Comparison of ENCODE assay signal across 8 cellular contexts in genomic region chr12:132143328-132144071, GRCh38. TPM values are rescaled to one million over a fixed set of nuclear protein-coding genes. Genes with fewer than 3 reads are reported as not detected.
DNase-seq lines count a peak whose midpoint lies in the region; ATAC-seq and TF ChIP-seq lines count a peak whose summit lies in the region.

No MANE protein-coding gene starts in this region.

- H3K4me1 ChIP-seq in HCT116 (ENCODE audit: control insufficient read depth in 1 of 2, insufficient read depth in 2 of 2, low read length in 2 of 2) (peaks cover 12 to 18% of the 10 kb centered on the region in 2 experiments; a peak in 3 of 4 replicates), OCI-LY3 (ENCODE audit: low read length) (peaks cover 16% of the 10 kb centered on the region), mesodermal cell (ENCODE audit: control insufficient read depth, insufficient read depth, low read length, poor library complexity, severe bottlenecking) (peaks cover 9% of the 10 kb centered on the region), aorta (ENCODE audit: control insufficient read depth in 1 of 2, insufficient read depth in 2 of 2, low read length in 2 of 2) (no peaks in the 10 kb centered on the region)

- peak overlapping the region; percentile 94 to 95 for H3K4me3 ChIP-seq in HCT116 (replicated peaks in 1 of 2; ENCODE audit: low read depth in 1 of 2, low read length in 2 of 2)
- H3K4me3 ChIP-seq in OCI-LY3 (ENCODE audit: low read length): peak overlapping the region; percentile 100
- peak overlapping the region; percentile 58 to 96 for H3K4me3 ChIP-seq in cardiac fibroblast (replicated peaks in 1 of 2; ENCODE audit: low read depth in 2 of 2, low read length in 2 of 2)
- H3K4me3 ChIP-seq in mesodermal cell (ENCODE audit: extremely low read depth, insufficient read depth, low read length, poor library complexity, severe bottlenecking): peak overlapping the region; percentile 93
- peak overlapping the region; percentile 67 to 82 for H3K4me3 ChIP-seq in aorta (ENCODE audit: low read length in 2 of 2)

- no peaks in the 10 kb centered on the region for H3K27me3 ChIP-seq in HCT116 (ENCODE audit: insufficient read depth, low read length)
- no peaks in the 10 kb centered on the region for H3K27me3 ChIP-seq in OCI-LY3 (ENCODE audit: low read depth, low read length)
- no peaks in the 10 kb centered on the region for H3K27me3 ChIP-seq in aorta (ENCODE audit: control insufficient read depth in 1 of 2, insufficient read depth in 2 of 2, low read length in 1 of 2)

- H3K79me2 ChIP-seq in HCT116 (ENCODE audit: insufficient read depth, low read length) (peaks cover 64% of the 10 kb centered on the region), OCI-LY3 (ENCODE audit: low read length) (peaks cover 69% of the 10 kb centered on the region)

- H3K4me2 ChIP-seq in HCT116 (ENCODE audit: low read length) (peak overlapping the region; percentile 84), OCI-LY3 (ENCODE audit: low read length) (peak overlapping the region; percentile 97)

- H2AFZ ChIP-seq in HCT116 (ENCODE audit: low read depth, low read length, poor library complexity, severe bottlenecking) (no peak overlapping the region), OCI-LY3 (ENCODE audit: low read depth, low read length) (no peak overlapping the region)

- peak overlapping the region; percentile 95 for H3K9ac ChIP-seq in HCT116 (ENCODE audit: low read length)
- peak overlapping the region; percentile 77 for H3K9ac ChIP-seq in OCI-LY3 (ENCODE audit: low read length)

- 3 to 4% methylated on average over 74 to 82 of the region's 82 CpGs for WGBS in mesodermal cell (ENCODE audit: insufficient coverage in 2 of 2), 2 experiments
- WGBS in aorta, 2 donors: 1% methylated on average over 58 to 82 of the region's 82 CpGs

- H3K9me2 ChIP-seq in HCT116 (ENCODE audit: insufficient read depth): no peaks in the 10 kb centered on the region

- no peak for TF ChIP-seq CTCF in HCT116 (IDR thresholded peaks at IDR 0.05 in 2 of 3, conservative IDR thresholded peaks at IDR 0.05 in 1 of 3; ENCODE audit: borderline replicate concordance in 1 of 3, insufficient read depth in 1 of 3, low read depth in 2 of 3, low read length in 2 of 3)
- no peak for TF ChIP-seq CTCF in OCI-LY3 (IDR thresholded peaks at IDR 0.05; ENCODE audit: low read depth, low read length)
- no peak for TF ChIP-seq CTCF in cardiac fibroblast (IDR thresholded peaks at IDR 0.05; ENCODE audit: low read depth, low read length)

- DNase-seq in HCT116 (ENCODE audit: low read depth, low spot score) (no peak), cardiac fibroblast (ENCODE audit: low read depth in 2 of 2) (no peak), aorta (peak; percentile 50 to 73), SKM-1 treated with dmso at 0.1 percent for 144 hours (lab: John Stamatoyannopoulos, UW; ENCODE audit: unreplicated experiment) (no peak), DMS114 treated with DMSO at 0.1 percent for 48 hours (lab: John Stamatoyannopoulos, UW; ENCODE audit: unreplicated experiment) (no peak)

- peak; percentile 30 for ATAC-seq in GM18511 (IDR thresholded peaks at IDR 0.05; ENCODE audit: unreplicated experiment)
- ATAC-seq in HCT116: peak; percentile 35
- no peak for ATAC-seq in aorta (ENCODE audit: low FRiP score)

- no peak for TF ChIP-seq POLR2A in HCT116 (IDR thresholded peaks at IDR 0.05; ENCODE audit: borderline replicate concordance, extremely low read depth, insufficient read depth, insufficient read length)

- RAD21 ChIA-PET in HCT116 (lab: Charles Lee; ENCODE audit: low non-redundant PET in 1 of 2, low total read pairs in 2 of 2, uncharacterized antibody in 2 of 2, unreplicated experiment in 2 of 2): no interaction called here

- H3K9me3 ChIP-seq in HCT116 (ENCODE audit: control insufficient read depth in 1 of 2, insufficient read depth in 1 of 2, low read depth in 1 of 2, low read length in 2 of 2) (no peaks in the 10 kb centered on the region), OCI-LY3 (ENCODE audit: insufficient read depth, low read length) (no peaks in the 10 kb centered on the region), mesodermal cell (ENCODE audit: control insufficient read depth, low read length) (no peaks in the 10 kb centered on the region), aorta (ENCODE audit: control insufficient read depth, low read length) (no peaks in the 10 kb centered on the region)

- CTCF ChIA-PET in HCT116 (lab: Charles Lee): no interaction called here

- H3K27ac ChIP-seq in HCT116 (ENCODE audit: low read depth, low read length) (peak overlapping the region; percentile 67; the same call in 1 of the 2 replicates), OCI-LY3 (ENCODE audit: low read length) (no peak overlapping the region), mesodermal cell (ENCODE audit: low read depth, low read length, severe bottlenecking) (no peak overlapping the region), aorta (ENCODE audit: low read depth in 1 of 2, low read length in 2 of 2) (no peak overlapping the region)

- peaks cover 26 to 47% of the 10 kb centered on the region in 2 experiments; a peak in 3 of 4 replicates for H3K36me3 ChIP-seq in HCT116 (ENCODE audit: control insufficient read depth in 1 of 2, insufficient read depth in 2 of 2, low read length in 2 of 2)
- peaks cover 47% of the 10 kb centered on the region for H3K36me3 ChIP-seq in OCI-LY3 (replicated peaks; ENCODE audit: low read depth, low read length)
- peaks cover 54% of the 10 kb centered on the region for H3K36me3 ChIP-seq in mesodermal cell (ENCODE audit: control insufficient read depth, insufficient read depth, low read length)
- H3K36me3 ChIP-seq in aorta (ENCODE audit: control insufficient read depth in 1 of 2, insufficient read depth in 2 of 2, low read length in 1 of 2): no peaks in the 10 kb centered on the region

- H4K20me1 ChIP-seq in HCT116 (ENCODE audit: insufficient read depth) (no peaks in the 10 kb centered on the region), OCI-LY3 (ENCODE audit: insufficient read depth, low read length) (no peaks in the 10 kb centered on the region)

- no peak for TF ChIP-seq RAD21 in HCT116 (IDR thresholded peaks at IDR 0.05; ENCODE audit: low read depth)

- POLR2A ChIA-PET in HCT116 (lab: Charles Lee): no interaction called here

- intact Hi-C loops in HCT116 (cut with micrococcal nuclease) (no loop called here), aorta (cut with DNase I) (loop anchor here in 1 of 2 donors (10.0 kb wide), 1 partner anchor 249 kb away; the partner anchor contains the start of gene ULK1)

- TSS peak; percentile 58 for BruUV-seq in HCT116 (replicated peaks; lab: Mats Ljungman, UMichigan)

TF ChIP-seq in HCT116, 20 proteins besides CTCF, POLR2A, EP300 and RAD21:
- TF ChIP-seq SP1 (IDR thresholded peaks at IDR 0.05; ENCODE audit: low read depth): no peak
- TF ChIP-seq EZH2phosphoT487 (IDR thresholded peaks at IDR 0.05; ENCODE audit: borderline replicate concordance): no peak
- no peak for TF ChIP-seq JUND (IDR thresholded peaks at IDR 0.05)
- TF ChIP-seq ZBTB33 (IDR thresholded peaks at IDR 0.05; ENCODE audit: extremely low read depth, insufficient replicate concordance, low read length): no peak
- TF ChIP-seq CBX3 (IDR thresholded peaks at IDR 0.05; ENCODE audit: low read depth): no peak
- no peak for TF ChIP-seq EZH2 (IDR thresholded peaks at IDR 0.05)
- no peak for TF ChIP-seq ELF1 (IDR thresholded peaks at IDR 0.05; ENCODE audit: borderline replicate concordance, low read depth)
- no peak for TF ChIP-seq FOSL1 (IDR thresholded peaks at IDR 0.05; ENCODE audit: low read depth)
- TF ChIP-seq ZNF274 (IDR thresholded peaks at IDR 0.05; ENCODE audit: low read depth, low read length): no peak
- no peak for TF ChIP-seq SIN3A (IDR thresholded peaks at IDR 0.05; ENCODE audit: low read depth)
- TF ChIP-seq TCF7L2 (IDR thresholded peaks at IDR 0.05; ENCODE audit: borderline replicate concordance, extremely low read depth, insufficient read depth, insufficient read length): no peak
- no peak for TF ChIP-seq SRF (IDR thresholded peaks at IDR 0.05; ENCODE audit: low read depth)
- no peak for TF ChIP-seq ZFX (IDR thresholded peaks at IDR 0.05)
- TF ChIP-seq MAX (IDR thresholded peaks at IDR 0.05): no peak
- TF ChIP-seq CEBPB (IDR thresholded peaks at IDR 0.05; ENCODE audit: low read depth): no peak
- TF ChIP-seq YY1 (IDR thresholded peaks at IDR 0.05; ENCODE audit: extremely low read depth, insufficient replicate concordance, low read depth, low read length): no peak
- TF ChIP-seq ATF3 (IDR thresholded peaks at IDR 0.05): no peak

RNA-seq across cellular contexts. Expression of gene DDX51, which starts 0.6 kb away (rescaled TPM):
- total RNA-seq in HCT116 (2021; ENCODE audit: unreplicated experiment): 38.1 TPM
- polyA plus RNA-seq in HCT116 (2012): 20.3 and 22.9 TPM in 2 replicates
- 9.0 TPM for polyA plus RNA-seq in mesodermal cell (2013, experiment 1 of 2)
- 8.4 TPM for polyA plus RNA-seq in mesodermal cell (2013, experiment 2 of 2)
- 10 to 100 TPM; 14.3 to 14.9 TPM for total RNA-seq in aorta
- polyA plus RNA-seq in aorta: 10 to 100 TPM in 1 of 2 donors, 1 to 10 TPM in 1; 3.3 to 32.4 TPM

RNA-seq across cellular contexts. Expression of gene NOC4L, which starts 0.8 kb away (rescaled TPM):
- total RNA-seq in HCT116 (2021; ENCODE audit: unreplicated experiment): 47.6 TPM
- polyA plus RNA-seq in HCT116 (2012): 33.1 and 36.7 TPM in 2 replicates
- 19.0 TPM for polyA plus RNA-seq in mesodermal cell (2013, experiment 1 of 2)
- 18.0 TPM for polyA plus RNA-seq in mesodermal cell (2013, experiment 2 of 2)
- 10 to 100 TPM; 10.8 to 12.3 TPM for total RNA-seq in aorta
- 10 to 100 TPM in 1 of 2 donors, 1 to 10 TPM in 1; 7.5 to 50.3 TPM for polyA plus RNA-seq in aorta

Comparison
In these comparisons a context has a peak if more than half of its experiments do, and no peak if none do; other contexts are left out.
1. DNase-seq: peak in aorta (2 of 2); none in HCT116 (single experiment), cardiac fibroblast (0 of 2), SKM-1 treated with dmso at 0.1 percent for 144 hours (single experiment) and DMS114 treated with DMSO at 0.1 percent for 48 hours (single experiment).
2. Peak in every context shown above with its lines, with median percentiles within 50 percentile points of each other: H3K4me3 ChIP-seq.